ENCODE assay signal across 10 cellular contexts in the genomic region with DNA sequence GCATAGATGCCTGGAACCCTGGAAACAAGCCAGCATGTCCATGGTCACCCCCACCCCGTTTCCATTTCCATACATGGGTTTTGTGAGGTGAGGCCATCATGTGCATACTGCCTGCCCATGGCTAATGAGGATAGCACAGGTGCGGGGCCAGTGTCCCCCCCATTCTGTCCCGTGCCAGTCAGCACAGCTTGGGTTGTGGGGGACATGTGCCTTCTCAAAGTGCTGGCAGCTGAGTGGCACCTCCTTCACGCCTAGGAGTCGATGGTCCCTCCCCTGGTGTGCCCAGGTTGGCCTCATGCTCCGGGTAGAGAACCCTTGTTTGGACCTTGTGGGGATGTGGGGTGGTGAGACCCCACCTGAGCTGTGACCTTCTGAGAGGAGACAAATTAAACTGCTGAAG. TPM values are rescaled to one million over a fixed set of nuclear protein-coding genes. Genes with fewer than 3 reads are reported as not detected.
A peak's percentile ranks its signal among the peaks of the same experiment; 100 is the strongest.
DNase-seq lines count a peak whose midpoint lies in the region; ATAC-seq and TF ChIP-seq lines count a peak whose summit lies in the region.
"Had no signal": no experiment of that assay in that cellular context is flagged by ENCODE, and none has a peak within 500 bp of the region (broad histone marks: within the 10 kb centered on the region; RNA-seq: fewer than 3 reads in every experiment).

No MANE protein-coding gene starts in this region.

- peaks cover 3% of the 10 kb centered on the region for H3F3A ChIP-seq in smooth muscle cell (ENCODE audit: low read depth)

- H3K4me1 ChIP-seq in smooth muscle cell (ENCODE audit: low read depth), result peaks cover 5% of the 10 kb centered on the region

- H2AFZ ChIP-seq in smooth muscle cell (ENCODE audit: low read depth), result no peak overlapping the region

- H3K4me1 Mint-ChIP-seq in T-helper 2 cell treated with Interferon-gamma antibody and Interleukin-4, amounts not matched to agents 5 μg/mL and 100 μg/mL, for 36 hours (ENCODE audit: low read depth), result peaks cover 49% of the 10 kb centered on the region

- TF ChIP-seq CTCF in WERI-Rb-1 (IDR thresholded peaks at IDR 0.05; ENCODE audit: low read depth, low read length), result no peak
- TF ChIP-seq CTCF in smooth muscle cell (IDR thresholded peaks at IDR 0.05; ENCODE audit: borderline replicate concordance, insufficient read depth, poor library complexity, severe bottlenecking), result no peak

- H3K4me3 Mint-ChIP-seq in T-helper 2 cell treated with Interferon-gamma antibody and Interleukin-4, amounts not matched to agents 5 μg/mL and 100 μg/mL, for 36 hours, result no peak overlapping the region

- peaks cover 28% of the 10 kb centered on the region for H3K36me3 Mint-ChIP-seq in T-helper 2 cell treated with Interferon-gamma antibody and Interleukin-4, amounts not matched to agents 5 μg/mL and 100 μg/mL, for 36 hours (ENCODE audit: low read depth)

- H3K79me2 ChIP-seq in smooth muscle cell (ENCODE audit: low read depth), result peaks cover 100% of the 10 kb centered on the region

- intact Hi-C loops in left cardiac atrium (cut with DNase I), result no loop called here

- no peak overlapping the region for H3K9ac ChIP-seq in smooth muscle cell (ENCODE audit: low read depth)

- H3K27me3 ChIP-seq in WERI-Rb-1 (ENCODE audit: insufficient read depth, low read depth, severe bottlenecking) (no peaks in the 10 kb centered on the region), smooth muscle cell (ENCODE audit: low read depth) (no peaks in the 10 kb centered on the region)

- DNase-seq in T-helper 2 cell treated with Interferon-gamma antibody and Interleukin-4, amounts not matched to agents 5 μg/mL and 100 μg/mL, for 36 hours (ENCODE audit: low spot score), result no peak
- DNase-seq in T-helper 2 cell, result no peak
- DNase-seq in WERI-Rb-1, result no peak
- no peak for DNase-seq in left cardiac atrium
- DNase-seq in smooth muscle cell (lab: John Stamatoyannopoulos, UW; ENCODE audit: unreplicated experiment), result no peak
- DNase-seq in NCI-H345 treated with DMSO at 0.1 percent for 48 hours (lab: John Stamatoyannopoulos, UW; ENCODE audit: unreplicated experiment), result no peak
- DNase-seq in stimulated activated CD4-positive, alpha-beta T cell treated with anti-CD3 and anti-CD28 coated beads, Interleukin-4, amount 100 ng/mL, for 4 hours, result no peak
- DNase-seq: activated T-cell treated with anti-CD3 and anti-CD28 coated beads for 4 hours, MM.1S had no signal

- no peaks in the 10 kb centered on the region for H3K27me3 Mint-ChIP-seq in T-helper 2 cell treated with Interferon-gamma antibody and Interleukin-4, amounts not matched to agents 5 μg/mL and 100 μg/mL, for 36 hours (ENCODE audit: low read depth)

- peak overlapping the region; percentile 34 for H3K27ac Mint-ChIP-seq in T-helper 2 cell treated with Interferon-gamma antibody and Interleukin-4, amounts not matched to agents 5 μg/mL and 100 μg/mL, for 36 hours

- H3K4me3 ChIP-seq in WERI-Rb-1 (ENCODE audit: low read depth, low read length) (no peak overlapping the region), smooth muscle cell (no peak overlapping the region)

- peaks cover 100% of the 10 kb centered on the region for H4K20me1 ChIP-seq in smooth muscle cell (ENCODE audit: low read depth)

- WGBS in smooth muscle cell (ENCODE audit: low lambda C conversion rate), result 79% methylated on average over 6 of the region's 6 CpGs

- no peaks in the 10 kb centered on the region for H3K9me3 ChIP-seq in WERI-Rb-1 (ENCODE audit: severe bottlenecking)
- H3K9me3 ChIP-seq in smooth muscle cell (replicated peaks; ENCODE audit: low read depth), result no peaks in the 10 kb centered on the region

- H3K27ac ChIP-seq in WERI-Rb-1 (peak overlapping the region; percentile 7), smooth muscle cell (ENCODE audit: low read depth) (peak overlapping the region; percentile 7)

- no peak overlapping the region for H3K4me2 ChIP-seq in smooth muscle cell

- ATAC-seq in left cardiac atrium, result peak; percentile 15 to 24
- ATAC-seq in HG03045 (IDR thresholded peaks at IDR 0.05; ENCODE audit: unreplicated experiment), result no peak

- H3K36me3 ChIP-seq in WERI-Rb-1 (peaks cover 30% of the 10 kb centered on the region), smooth muscle cell (ENCODE audit: low read depth) (no peaks in the 10 kb centered on the region)

- no peaks in the 10 kb centered on the region for H3K9me3 Mint-ChIP-seq in T-helper 2 cell treated with Interferon-gamma antibody and Interleukin-4, amounts not matched to agents 5 μg/mL and 100 μg/mL, for 36 hours

RNA-seq across cellular contexts. Expression of a gene that starts 7.2 kb away (rescaled TPM):
- total RNA-seq in left cardiac atrium (10 to 100 TPM; 41.0 to 45.7 TPM), smooth muscle cell (48.7 and 53.3 TPM in 2 replicates)
- 28.2 and 35.2 TPM in 2 replicates for polyA plus RNA-seq in smooth muscle cell
